ENCODE assay signal across 8 cellular contexts in genomic region chr11:86802601-86803051, GRCh38. TPM values are rescaled to one million over a fixed set of nuclear protein-coding genes. Genes with fewer than 3 reads are reported as not detected.
A peak's percentile ranks its signal among the peaks of the same experiment; 100 is the strongest.
DNase-seq lines count a peak whose midpoint lies in the region; ATAC-seq and TF ChIP-seq lines count a peak whose summit lies in the region.

No MANE protein-coding gene starts in this region.

- no TSS peak for BruUV-seq in OCI-LY7 (replicated peaks; lab: Mats Ljungman, UMichigan)

- no peaks in the 10 kb centered on the region for H4K20me1 ChIP-seq in OCI-LY7 (ENCODE audit: insufficient read depth, low read length)

- DNase-seq in NCI-H2171 treated with DMSO at 0.1 percent for 48 hours (lab: John Stamatoyannopoulos, UW) (peak; percentile 7), NCI-H2171 (lab: John Stamatoyannopoulos, UW) (no peak), OCI-LY7 (ENCODE audit: low spot score) (peak; percentile 5), myocyte (ENCODE audit: low read depth) (peak; percentile 48)
- peak in 1 of 3 experiments; percentile 18 for DNase-seq in effector memory CD8-positive, alpha-beta T cell

- H3K9me2 ChIP-seq in OCI-LY7 (ENCODE audit: insufficient read depth, low read length), result no peaks in the 10 kb centered on the region

- no peaks in the 10 kb centered on the region for H3K36me3 Mint-ChIP-seq in effector memory CD8-positive, alpha-beta T cell (ENCODE audit: insufficient read depth)

- no peaks in the 10 kb centered on the region for H3K9me3 Mint-ChIP-seq in effector memory CD8-positive, alpha-beta T cell

- ATAC-seq in HG02884 (IDR thresholded peaks at IDR 0.05; ENCODE audit: unreplicated experiment) (peak; percentile 38), GM19324 (IDR thresholded peaks at IDR 0.05; ENCODE audit: low FRiP score, unreplicated experiment) (no peak), GM19397 (IDR thresholded peaks at IDR 0.05; ENCODE audit: unreplicated experiment) (no peak)
- peak; percentile 26 for ATAC-seq in effector memory CD8-positive, alpha-beta T cell (replicated peaks)

- H3K79me2 ChIP-seq in OCI-LY7 (ENCODE audit: insufficient read depth, low read depth, low read length), result no peaks in the 10 kb centered on the region

- peak overlapping the region in 1 of 2 donors; percentile 84 for H3K27ac Mint-ChIP-seq in effector memory CD8-positive, alpha-beta T cell

- TF ChIP-seq CTCF in OCI-LY7 (conservative IDR thresholded peaks at IDR 0.05; ENCODE audit: low read length), result peak; percentile 61

- POLR2A ChIA-PET in OCI-LY7 (lab: Charles Lee), result interaction anchor here (0.9 kb wide), 1 partner anchor 254 kb away, joined by 3 read pairs; no protein-coding TSS in a partner anchor

- H3K4me3 ChIP-seq in OCI-LY7 (ENCODE audit: low read depth, low read length, poor library complexity, severe bottlenecking), result no peak overlapping the region

- H3K4me2 ChIP-seq in OCI-LY7 (ENCODE audit: low read length), result no peak overlapping the region

- H3K27ac ChIP-seq in OCI-LY7 (ENCODE audit: low read depth, low read length, poor library complexity, severe bottlenecking), result no peak overlapping the region

- peaks cover 0 to 26% of the 10 kb centered on the region in 2 donors for H3K27me3 Mint-ChIP-seq in effector memory CD8-positive, alpha-beta T cell

- no peak overlapping the region for H2AFZ ChIP-seq in OCI-LY7 (ENCODE audit: low read length)

- H3K4me3 Mint-ChIP-seq in effector memory CD8-positive, alpha-beta T cell, result peak overlapping the region; percentile 81 to 85

- intact Hi-C loops in OCI-LY7 (cut with micrococcal nuclease; ENCODE audit: unreplicated experiment), result no loop called here

- no peaks in the 10 kb centered on the region for H3K4me1 ChIP-seq in OCI-LY7 (ENCODE audit: insufficient read depth, low read length, poor library complexity, severe bottlenecking)

- H3K36me3 ChIP-seq in OCI-LY7 (ENCODE audit: insufficient read depth, low read length), result no peaks in the 10 kb centered on the region

- H3K4me1 Mint-ChIP-seq in effector memory CD8-positive, alpha-beta T cell (ENCODE audit: low read depth in 2 of 2), result peaks cover 30 to 31% of the 10 kb centered on the region in 2 donors

- CTCF ChIA-PET in OCI-LY7 (lab: Charles Lee; ENCODE audit: unreplicated experiment), result no interaction called here

- no peaks in the 10 kb centered on the region for H3K9me3 ChIP-seq in OCI-LY7 (ENCODE audit: low read length)

RNA-seq across cellular contexts. Expression of gene PRSS23, which starts 2.3 kb away (rescaled TPM):
- not detected in 2 replicates for total RNA-seq in OCI-LY7 (2014; rRNA removed; shearing (Covaris generic))
- not detected in 2 replicates for total RNA-seq in OCI-LY7 (2022)
- 75.2 and 105 TPM in 2 replicates for total RNA-seq in myocyte
- 840 TPM for polyA plus RNA-seq in myocyte (2012)

Comparison
In these comparisons a context has a peak if more than half of its experiments do, and no peak if none do; other contexts are left out.
1. ATAC-seq: peak in HG02884 (single experiment) and effector memory CD8-positive, alpha-beta T cell (single experiment); none in GM19324 (single experiment) and GM19397 (single experiment).
2. RNA of gene PRSS23, which starts 2.3 kb away (total RNA-seq): 75.2 to 105 TPM in myocyte; not detected in OCI-LY7; every median in the first group is over 10 times any median in the second.